Comparison of ENCODE assay signal across 20 cellular contexts in genomic region chr4:25347971-25348370, GRCh38.
"Had no signal": no experiment of that assay in that cellular context is flagged by ENCODE, and none has a peak within 500 bp of the region (broad histone marks: within the 10 kb centered on the region; RNA-seq: fewer than 3 reads in every experiment).

No MANE protein-coding gene starts in this region.

- H3K27me3 ChIP-seq: foreskin keratinocyte, neutrophil, sigmoid colon, testis, tibial nerve, upper lobe of right lung, vagina had no signal

- H3K9me3 ChIP-seq: mucosa of descending colon, neutrophil, psoas muscle, sigmoid colon, testis, tibial nerve, upper lobe of right lung, vagina had no signal

- DNase-seq: effector memory CD8-positive, alpha-beta T cell; erythroblast; foreskin keratinocyte; immature natural killer cell; mammary epithelial cell; mucosa of descending colon; naive thymus-derived CD8-positive, alpha-beta T cell; psoas muscle; sigmoid colon; stimulated activated CD4-positive, alpha-beta T cell treated with anti-CD3 and anti-CD28 coated beads, Interleukin-2, amount 100 ng/mL, for 24 hours; stimulated activated CD4-positive, alpha-beta T cell treated with anti-CD3 and anti-CD28 coated beads, Interleukin-4, amount 100 ng/mL, for 4 hours; stimulated activated naive B cell treated with anti-CD40 and anti-IgM and Interleukin-4, amounts not matched to agents 10 μg/mL and 1 μg/mL and 100 μg/mL, for 72 hours; stimulated activated naive CD8-positive, alpha-beta T cell treated with anti-CD3 and anti-CD28 coated beads, Interleukin-15, amount 100 ng/mL, for 72 hours; testis; upper lobe of right lung had no signal

- H3K27ac ChIP-seq: foreskin keratinocyte, neutrophil, psoas muscle, sigmoid colon, skin epidermis, testis, tibial nerve, upper lobe of right lung, vagina had no signal

- H3K36me3 ChIP-seq: neutrophil, vagina had no signal

- H3K4me3 ChIP-seq: mucosa of descending colon, psoas muscle, sigmoid colon, skin epidermis, testis, tibial nerve, upper lobe of right lung, vagina had no signal

- ATAC-seq: effector memory CD8-positive, alpha-beta T cell; foreskin keratinocyte; left lobe of liver; mucosa of descending colon; naive thymus-derived CD8-positive, alpha-beta T cell; psoas muscle; stimulated activated naive B cell treated with anti-CD40 and anti-IgM and Interleukin-4, amounts not matched to agents 10 μg/mL and 1 μg/mL and 100 μg/mL, for 72 hours; stimulated activated naive CD8-positive, alpha-beta T cell treated with anti-CD3 and anti-CD28 coated beads, Interleukin-15, amount 100 ng/mL, for 72 hours; upper lobe of right lung had no signal

- H3K4me1 ChIP-seq: psoas muscle, testis, upper lobe of right lung, vagina had no signal
